In the genomic region with DNA sequence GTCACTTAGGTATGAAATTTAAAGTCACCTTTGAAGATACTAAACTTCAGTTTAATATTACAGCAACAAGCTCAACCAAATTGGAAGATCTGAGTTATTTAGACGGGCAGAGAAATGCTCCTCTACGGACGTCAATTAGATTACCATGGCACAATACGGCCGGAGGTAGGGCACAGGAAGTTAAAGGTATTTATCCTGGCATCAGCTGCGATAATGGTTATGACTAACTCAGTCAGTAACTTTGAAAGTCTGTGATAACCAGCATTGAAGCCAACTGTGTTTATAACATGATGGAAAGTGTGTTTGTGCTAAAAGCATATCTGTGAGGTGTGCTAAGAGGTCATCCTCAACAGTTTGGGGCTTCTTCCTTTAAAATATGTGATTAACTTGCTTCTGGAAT, we compare ENCODE assay signal across 21 cellular contexts.
A peak's percentile ranks its signal among the peaks of the same experiment; 100 is the strongest.
DNase-seq lines count a peak whose midpoint lies in the region; ATAC-seq, FAIRE-seq and TF ChIP-seq lines count a peak whose summit lies in the region.
"Had no signal": no experiment of that assay in that cellular context is flagged by ENCODE, and none has a peak within 500 bp of the region (broad histone marks: within the 10 kb centered on the region; RNA-seq: fewer than 3 reads in every experiment).

No MANE protein-coding gene starts in this region.

- H3K79me2 ChIP-seq in astrocyte (ENCODE audit: insufficient read depth, low read length) (peaks cover 7% of the 10 kb centered on the region), osteoblast (ENCODE audit: insufficient read depth, low read length) (no peaks in the 10 kb centered on the region)

- H3K27me3 ChIP-seq in astrocyte (ENCODE audit: insufficient read depth, low read length) (no peaks in the 10 kb centered on the region), osteoblast (ENCODE audit: insufficient read depth, low read length) (no peaks in the 10 kb centered on the region)
- H3K27me3 ChIP-seq: SJCRH30 had no signal

- H3K4me1 Mint-ChIP-seq in astrocyte (ENCODE audit: low read depth, unreplicated experiment) (peaks cover 4% of the 10 kb centered on the region), endothelial cell (ENCODE audit: unreplicated experiment) (peaks cover 17% of the 10 kb centered on the region)

- FAIRE-seq in astrocyte (lab: Jason Lieb, UNC): no peak
- FAIRE-seq: G401.6, GM19239 had no signal

- H3K36me3 ChIP-seq in astrocyte (ENCODE audit: insufficient read depth, low read length) (peaks cover 29% of the 10 kb centered on the region), osteoblast (ENCODE audit: insufficient read depth, low read length) (peaks cover 36% of the 10 kb centered on the region)
- H3K36me3 ChIP-seq: HAP-1 had no signal

- H3K27ac Mint-ChIP-seq in astrocyte (ENCODE audit: unreplicated experiment): no peak overlapping the region
- no peak overlapping the region for H3K27ac Mint-ChIP-seq in endothelial cell (ENCODE audit: unreplicated experiment)

- H4K20me1 ChIP-seq in astrocyte (ENCODE audit: insufficient read depth, low read length) (peaks cover 3% of the 10 kb centered on the region), osteoblast (ENCODE audit: insufficient read depth, low read length) (peaks cover 3% of the 10 kb centered on the region)

- DNase-seq in M059J (ENCODE audit: low read depth) (peak; percentile 14), astrocyte (ENCODE audit: low read depth) (peak; percentile 53), endothelial cell (ENCODE audit: low spot score) (no peak), osteoblast (ENCODE audit: insufficient read length, low spot score, missing footprints) (no peak), NCI-H82 treated with DMSO at 0.1 percent for 48 hours (lab: John Stamatoyannopoulos, UW; ENCODE audit: unreplicated experiment) (no peak), DMS79 treated with DMSO at 0.1 percent for 48 hours (lab: John Stamatoyannopoulos, UW) (no peak)
- DNase-seq: AML-193, DND-41, NCI-H1092 treated with DMSO at 0.1 percent for 48 hours, NCI-H146, NCI-H2029 treated with DMSO at 0.1 percent for 48 hours, NCI-H2171 treated with DMSO at 0.1 percent for 48 hours, NCI-H510A, NCI-H748 treated with DMSO at 0.1 percent for 48 hours, RPMI8226, SJCRH30 had no signal

- TF ChIP-seq CTCF in astrocyte (IDR thresholded peaks at IDR 0.05; ENCODE audit: insufficient read depth, low read depth, low read length) (no peak), endothelial cell (IDR thresholded peaks at IDR 0.05; ENCODE audit: unreplicated experiment) (no peak), osteoblast (IDR thresholded peaks at IDR 0.05; ENCODE audit: extremely low read depth, low read depth, low read length) (no peak)

- H3K9me3 Mint-ChIP-seq in astrocyte (ENCODE audit: unreplicated experiment) (no peaks in the 10 kb centered on the region), endothelial cell (ENCODE audit: unreplicated experiment) (no peaks in the 10 kb centered on the region)

- H3K9me3 ChIP-seq in astrocyte (ENCODE audit: insufficient read depth, low read depth, low read length) (no peaks in the 10 kb centered on the region), osteoblast (ENCODE audit: low read depth, low read length) (no peaks in the 10 kb centered on the region)
- H3K9me3 ChIP-seq: HAP-1, SJCRH30 had no signal

- no peak overlapping the region for H3K4me3 ChIP-seq in astrocyte (ENCODE audit: insufficient read depth, low read depth, low read length)
- no peak overlapping the region for H3K4me3 ChIP-seq in osteoblast (ENCODE audit: insufficient read depth, low read length)
- H3K4me3 ChIP-seq: HAP-1, SJCRH30 had no signal

- ATAC-seq in HG03159 (IDR thresholded peaks at IDR 0.05; ENCODE audit: unreplicated experiment): no peak

- H2AFZ ChIP-seq in astrocyte (ENCODE audit: low read depth, low read length): no peak overlapping the region
- no peak overlapping the region for H2AFZ ChIP-seq in osteoblast (ENCODE audit: low read length)

- no peak overlapping the region for H3K4me3 Mint-ChIP-seq in astrocyte (ENCODE audit: unreplicated experiment)
- H3K4me3 Mint-ChIP-seq in endothelial cell (ENCODE audit: unreplicated experiment): peak overlapping the region; percentile 39

- H3K36me3 Mint-ChIP-seq in astrocyte (ENCODE audit: low read depth, unreplicated experiment) (peaks cover 26% of the 10 kb centered on the region), endothelial cell (ENCODE audit: low read depth, unreplicated experiment) (peaks cover 66% of the 10 kb centered on the region)

- peak overlapping the region; percentile 14 for H3K4me2 ChIP-seq in astrocyte (ENCODE audit: low read length)
- no peak overlapping the region for H3K4me2 ChIP-seq in osteoblast (ENCODE audit: insufficient read depth, low read length)

- H3K4me1 ChIP-seq in astrocyte (ENCODE audit: insufficient read depth, low read length) (peaks cover 10% of the 10 kb centered on the region), osteoblast (ENCODE audit: insufficient read depth, low read length) (peaks cover 7% of the 10 kb centered on the region)
- H3K4me1 ChIP-seq: HAP-1 had no signal

- no peak overlapping the region for H3K9ac ChIP-seq in astrocyte (ENCODE audit: low read length)

- H3K27ac ChIP-seq in astrocyte (ENCODE audit: low read depth, low read length): peak overlapping the region; percentile 38
- peak overlapping the region; percentile 25 for H3K27ac ChIP-seq in osteoblast (ENCODE audit: low read depth, low read length)
- H3K27ac ChIP-seq: C4-2B, SJCRH30 had no signal

- H3K27me3 Mint-ChIP-seq in astrocyte (ENCODE audit: low read depth, unreplicated experiment) (no peaks in the 10 kb centered on the region), endothelial cell (ENCODE audit: unreplicated experiment) (peaks cover 7% of the 10 kb centered on the region)

Comparison
In these comparisons a context has a peak if more than half of its experiments do, and no peak if none do; other contexts are left out.
1. DNase-seq: peak in M059J (single experiment) and astrocyte (single experiment); none in endothelial cell (single experiment), osteoblast (single experiment), NCI-H82 treated with DMSO at 0.1 percent for 48 hours (single experiment) and DMS79 treated with DMSO at 0.1 percent for 48 hours (single experiment).